24 cellular contexts compared by ENCODE assay signal in genomic region chr20:39944861-39945260, GRCh38.
"Had no signal": no experiment of that assay in that cellular context is flagged by ENCODE, and none has a peak within 500 bp of the region (broad histone marks: within the 10 kb centered on the region; RNA-seq: fewer than 3 reads in every experiment).

No MANE protein-coding gene starts in this region.

- H3K36me3 Mint-ChIP-seq: activated naive CD8-positive, alpha-beta T cell had no signal

- H3K4me3 ChIP-seq: adrenal gland, lower lobe of right lung, mucosa of descending colon, right lobe of liver, skin epidermis, thyroid gland, upper lobe of right lung had no signal

- H3K4me3 Mint-ChIP-seq: activated CD8-positive, alpha-beta T cell treated with anti-CD3 and anti-CD28 coated beads, Interleukin-2, amount 10 ng/mL, durations not matched to agents 7 days and 5 days; activated naive CD8-positive, alpha-beta T cell; activated T-helper 17 cell treated with anti-CD3 and anti-CD28 coated beads, Interleukin-2, amount 50 U/mL, for 72 hours; stimulated activated naive CD8-positive, alpha-beta T cell treated with anti-CD3 and anti-CD28 coated beads, Interleukin-15, Interleukin-2, amounts not matched to agents 100 ng/mL and 50 ng/mL, for 24 hours had no signal

- H3K4me1 ChIP-seq: adrenal gland, lower lobe of right lung, right lobe of liver, thyroid gland had no signal

- ATAC-seq: activated CD8-positive, alpha-beta T cell treated with anti-CD3 and anti-CD28 coated beads, Interleukin-2, amount 10 ng/mL, durations not matched to agents 7 days and 5 days; activated T-helper 17 cell treated with anti-CD3 and anti-CD28 coated beads, Interleukin-2, amount 50 U/mL, for 72 hours; left lobe of liver; lower lobe of right lung; mucosa of descending colon; right lobe of liver; upper lobe of right lung had no signal

- H3K27ac ChIP-seq: adrenal gland, lower lobe of right lung, right lobe of liver, skin epidermis, thyroid gland, upper lobe of right lung, WERI-Rb-1 had no signal

- H3K27me3 ChIP-seq: adrenal gland, right lobe of liver, thyroid gland, upper lobe of right lung had no signal

- DNase-seq: activated CD4-positive, alpha-beta T cell treated with anti-CD3 and anti-CD28 coated beads for 1 hour; activated CD4-positive, alpha-beta T cell treated with anti-CD3 and anti-CD28 coated beads, Interleukin-2, amount 50 U/mL, for 1 hour; activated CD8-positive, alpha-beta T cell treated with anti-CD3 and anti-CD28 coated beads, Interleukin-2, amount 10 ng/mL, durations not matched to agents 7 days and 5 days; adrenal gland; central memory CD4-positive, alpha-beta T cell; dermis blood vessel endothelial cell; effector CD8-positive, alpha-beta T cell; erythroblast; foreskin fibroblast; lower lobe of right lung; mesendoderm; mucosa of descending colon; occipital lobe; right lobe of liver; stimulated activated CD4-positive, alpha-beta T cell treated with anti-CD3 and anti-CD28 coated beads, Interleukin-1b, Interleukin-23, amount 100 ng/mL, for 48 hours; substantia nigra; thyroid gland; upper lobe of right lung; WERI-Rb-1 had no signal

- H3K27me3 Mint-ChIP-seq: stimulated activated naive CD8-positive, alpha-beta T cell treated with anti-CD3 and anti-CD28 coated beads, Interleukin-15, Interleukin-2, amounts not matched to agents 100 ng/mL and 50 ng/mL, for 24 hours had no signal

- H3K36me3 ChIP-seq: adrenal gland, lower lobe of right lung, right lobe of liver, thyroid gland, upper lobe of right lung, WERI-Rb-1 had no signal

- H3K4me1 Mint-ChIP-seq: activated T-helper 17 cell treated with anti-CD3 and anti-CD28 coated beads, Interleukin-2, amount 50 U/mL, for 72 hours had no signal

- H3K9me3 Mint-ChIP-seq: stimulated activated naive CD8-positive, alpha-beta T cell treated with anti-CD3 and anti-CD28 coated beads, Interleukin-15, Interleukin-2, amounts not matched to agents 100 ng/mL and 50 ng/mL, for 24 hours had no signal

- H3K27ac Mint-ChIP-seq: activated CD8-positive, alpha-beta T cell treated with anti-CD3 and anti-CD28 coated beads, Interleukin-2, amount 10 ng/mL, durations not matched to agents 7 days and 5 days; activated naive CD8-positive, alpha-beta T cell; activated T-helper 17 cell treated with anti-CD3 and anti-CD28 coated beads, Interleukin-2, amount 50 U/mL, for 72 hours; stimulated activated naive CD8-positive, alpha-beta T cell treated with anti-CD3 and anti-CD28 coated beads, Interleukin-15, Interleukin-2, amounts not matched to agents 100 ng/mL and 50 ng/mL, for 24 hours had no signal

- H3K9me3 ChIP-seq: adrenal gland, lower lobe of right lung, mucosa of descending colon, right lobe of liver, thyroid gland, upper lobe of right lung had no signal
